In the genomic region with DNA sequence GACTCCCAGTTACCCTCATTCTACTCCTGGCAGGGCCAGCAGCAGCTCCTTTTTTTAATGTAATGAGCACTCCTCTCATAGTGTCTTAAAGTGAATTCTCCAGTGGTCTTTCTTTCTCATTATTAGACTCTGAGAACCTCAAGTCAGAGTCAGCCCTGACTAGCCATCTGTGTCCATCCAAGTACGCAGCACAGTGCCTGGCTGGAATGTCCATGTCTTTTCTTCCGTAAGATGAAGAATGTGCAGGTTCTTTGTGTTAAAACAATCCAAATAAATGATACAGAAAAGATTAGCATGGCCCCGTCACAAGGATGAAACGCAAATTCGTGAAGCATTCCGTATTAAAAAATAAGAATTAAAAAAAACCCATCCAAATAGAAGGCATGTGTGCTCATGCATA, we compare ENCODE assay signal across 10 cellular contexts.
"Had no signal": no experiment of that assay in that cellular context is flagged by ENCODE, and none has a peak within 500 bp of the region (broad histone marks: within the 10 kb centered on the region; RNA-seq: fewer than 3 reads in every experiment).

No MANE protein-coding gene starts in this region.

- H3K36me3 ChIP-seq: HAP-1 had no signal

- H3K4me1 Mint-ChIP-seq: IgD-negative memory B cell had no signal

- H3K36me3 Mint-ChIP-seq: IgD-negative memory B cell had no signal

- H3K4me1 ChIP-seq: HAP-1 had no signal

- H3K27ac Mint-ChIP-seq: HFFc6, IgD-negative memory B cell had no signal

- DNase-seq: GM23248, GOT3, H7, HFFc6, KBM-7 had no signal

- H3K4me3 Mint-ChIP-seq: HFFc6 had no signal

- H3K27me3 Mint-ChIP-seq: IgD-negative memory B cell had no signal

- H3K9me3 ChIP-seq: HAP-1 had no signal

- H3K9me3 Mint-ChIP-seq: HFFc6, IgD-negative memory B cell had no signal

- H3K4me3 ChIP-seq: GM23248, HAP-1 had no signal

- H3K27ac ChIP-seq: GM23248, HL-60 had no signal

- ATAC-seq: HCT116, HepG2 had no signal
